Comparison of ENCODE assay signal across 27 cellular contexts in genomic region chr5:59621477-59621876, GRCh38.
"Had no signal": no experiment of that assay in that cellular context is flagged by ENCODE, and none has a peak within 500 bp of the region (broad histone marks: within the 10 kb centered on the region; RNA-seq: fewer than 3 reads in every experiment).

No MANE protein-coding gene starts in this region.

- ATAC-seq: activated CD4-positive, alpha-beta T cell treated with anti-CD3 and anti-CD28 coated beads for 36 hours; gastroesophageal sphincter; left ventricle myocardium superior; pancreas; psoas muscle; right cardiac atrium; T-helper 17 cell had no signal

- H3K27me3 Mint-ChIP-seq: activated B cell treated with CpG ODN at 0.5 μM for 24 hours; stimulated activated naive CD8-positive, alpha-beta T cell treated with anti-CD3 and anti-CD28 coated beads, Interleukin-15, Interleukin-2, amounts not matched to agents 100 ng/mL and 50 ng/mL, for 24 hours had no signal

- H3K36me3 Mint-ChIP-seq: activated naive CD8-positive, alpha-beta T cell treated with anti-CD3 and anti-CD28 coated beads for 36 hours had no signal

- H3K36me3 ChIP-seq: cardiac muscle cell, gastroesophageal sphincter, pancreas, transverse colon had no signal

- FAIRE-seq: islet of Langerhans, pancreas, urothelium cell line had no signal

- H3K4me3 Mint-ChIP-seq: activated B cell treated with CpG ODN at 0.5 μM for 24 hours; activated CD4-positive, alpha-beta T cell treated with anti-CD3 and anti-CD28 coated beads for 36 hours; activated naive CD8-positive, alpha-beta T cell treated with anti-CD3 and anti-CD28 coated beads for 36 hours; nephron; stimulated activated naive CD8-positive, alpha-beta T cell treated with anti-CD3 and anti-CD28 coated beads, Interleukin-15, Interleukin-2, amounts not matched to agents 100 ng/mL and 50 ng/mL, for 24 hours; T-helper 17 cell had no signal

- H3K4me1 Mint-ChIP-seq: activated CD4-positive, alpha-beta T cell treated with anti-CD3 and anti-CD28 coated beads for 36 hours; activated naive CD8-positive, alpha-beta T cell treated with anti-CD3 and anti-CD28 coated beads for 36 hours; nephron; T-helper 17 cell had no signal

- H3K27ac Mint-ChIP-seq: activated B cell treated with CpG ODN at 0.5 μM for 24 hours; activated CD4-positive, alpha-beta T cell treated with anti-CD3 and anti-CD28 coated beads for 36 hours; activated naive CD8-positive, alpha-beta T cell treated with anti-CD3 and anti-CD28 coated beads for 36 hours; nephron; stimulated activated naive CD8-positive, alpha-beta T cell treated with anti-CD3 and anti-CD28 coated beads, Interleukin-15, Interleukin-2, amounts not matched to agents 100 ng/mL and 50 ng/mL, for 24 hours; T-helper 17 cell had no signal

- DNase-seq: activated B cell treated with CpG ODN at 0.5 μM for 24 hours; activated CD4-positive, alpha-beta T cell treated with anti-CD3 and anti-CD28 coated beads for 36 hours; activated CD4-positive, alpha-beta T cell treated with anti-CD3 and anti-CD28 coated beads, Interleukin-2, amount 50 U/mL, for 4 hours; activated CD8-positive, alpha-beta memory T cell treated with anti-CD3 and anti-CD28 coated beads for 24 hours; activated CD8-positive, alpha-beta memory T cell treated with anti-CD3 and anti-CD28 coated beads, Interleukin-2, amount 50 U/mL, for 48 hours; activated naive CD4-positive, alpha-beta T cell treated with Interleukin-2 at 50 U/mL for 16 hours; activated naive CD8-positive, alpha-beta T cell treated with anti-CD3 and anti-CD28 coated beads for 36 hours; activated T-cell treated with anti-CD3 and anti-CD28 coated beads, Interleukin-2, amount 50 U/mL, for 48 hours; amniotic stem cell; effector CD4-positive, alpha-beta T cell; head of caudate nucleus; hypothalamus; left ventricle myocardium superior; mammary epithelial cell; pancreas; psoas muscle; right cardiac atrium; stimulated activated CD4-positive, alpha-beta T cell treated with anti-CD3 and anti-CD28 coated beads, Interleukin-12 subunit alpha, Interleukin-12 subunit beta, amount 100 ng/mL, for 4 hours; stimulated activated CD4-positive, alpha-beta T cell treated with anti-CD3 and anti-CD28 coated beads, Interleukin-4, amount 100 ng/mL, for 4 hours; T-helper 17 cell; transverse colon had no signal

- H3K9me3 ChIP-seq: gastroesophageal sphincter, pancreas, psoas muscle, transverse colon had no signal

- H3K27me3 ChIP-seq: cardiac muscle cell, gastroesophageal sphincter, pancreas, transverse colon had no signal

- H3K27ac ChIP-seq: cardiac muscle cell, gastroesophageal sphincter, pancreas, psoas muscle, transverse colon had no signal

- H3K9me3 Mint-ChIP-seq: activated B cell treated with CpG ODN at 0.5 μM for 24 hours; activated naive CD8-positive, alpha-beta T cell treated with anti-CD3 and anti-CD28 coated beads for 36 hours; nephron; stimulated activated naive CD8-positive, alpha-beta T cell treated with anti-CD3 and anti-CD28 coated beads, Interleukin-15, Interleukin-2, amounts not matched to agents 100 ng/mL and 50 ng/mL, for 24 hours had no signal

- H3K4me1 ChIP-seq: gastroesophageal sphincter, pancreas had no signal

- H3K4me3 ChIP-seq: cardiac muscle cell, gastroesophageal sphincter, pancreas, psoas muscle, transverse colon had no signal
